Comparison of ENCODE assay signal across 8 cellular contexts in genomic region chr11:58578136-58578634, GRCh38.
DNase-seq lines count a peak whose midpoint lies in the region; ATAC-seq lines count a peak whose summit lies in the region.

No MANE protein-coding gene starts in this region.

- peak overlapping the region; percentile 99 for H3K27ac Mint-ChIP-seq in dendritic cell treated with granulocyte-macrophage colony-stimulating factor and Interleukin-4, amounts not matched to agents 40 ng/mL and 50 ng/mL, for 4 days

- DNase-seq in COR-L47 (lab: John Stamatoyannopoulos, UW) (peak; percentile 96), NCI-H748 (lab: John Stamatoyannopoulos, UW; ENCODE audit: unreplicated experiment) (peak; percentile 98), left kidney (ENCODE audit: low read depth, low spot score) (peak; percentile 99)
- peak; percentile 89 to 92 for DNase-seq in activated CD4-positive, alpha-beta T cell treated with anti-CD3 and anti-CD28 coated beads, Interleukin-2, amount 50 U/mL, for 48 hours
- peak; percentile 93 for DNase-seq in stimulated activated CD4-positive, alpha-beta T cell treated with anti-CD3 and anti-CD28 coated beads, Interleukin-1b, Interleukin-23, amount 100 ng/mL, for 48 hours

- H3K36me3 Mint-ChIP-seq in dendritic cell treated with granulocyte-macrophage colony-stimulating factor and Interleukin-4, amounts not matched to agents 40 ng/mL and 50 ng/mL, for 4 days (ENCODE audit: low read depth): peaks cover 39% of the 10 kb centered on the region

- peaks cover 49% of the 10 kb centered on the region for H3K4me1 Mint-ChIP-seq in dendritic cell treated with granulocyte-macrophage colony-stimulating factor and Interleukin-4, amounts not matched to agents 40 ng/mL and 50 ng/mL, for 4 days (ENCODE audit: low read depth)

- H3K27me3 Mint-ChIP-seq in dendritic cell treated with granulocyte-macrophage colony-stimulating factor and Interleukin-4, amounts not matched to agents 40 ng/mL and 50 ng/mL, for 4 days: no peaks in the 10 kb centered on the region

- peak overlapping the region; percentile 100 for H3K4me3 Mint-ChIP-seq in dendritic cell treated with granulocyte-macrophage colony-stimulating factor and Interleukin-4, amounts not matched to agents 40 ng/mL and 50 ng/mL, for 4 days

- H3K9me3 Mint-ChIP-seq in dendritic cell treated with granulocyte-macrophage colony-stimulating factor and Interleukin-4, amounts not matched to agents 40 ng/mL and 50 ng/mL, for 4 days: no peaks in the 10 kb centered on the region

- intact Hi-C loops in dendritic cell treated with granulocyte-macrophage colony-stimulating factor and Interleukin-4, amounts not matched to agents 40 ng/mL and 50 ng/mL, for 4 days (cut with micrococcal nuclease): loop anchor here (2.0 to 10.0 kb wide), 7 partner anchors 53 to 911 kb away; partner anchors contain the start of gene MPEG1

- ATAC-seq in HG03469 (IDR thresholded peaks at IDR 0.05; ENCODE audit: unreplicated experiment): peak; percentile 20
- no peak for ATAC-seq in GM21447 (IDR thresholded peaks at IDR 0.05; ENCODE audit: unreplicated experiment)
